Comparison of ENCODE assay signal across 26 cellular contexts in the genomic region with DNA sequence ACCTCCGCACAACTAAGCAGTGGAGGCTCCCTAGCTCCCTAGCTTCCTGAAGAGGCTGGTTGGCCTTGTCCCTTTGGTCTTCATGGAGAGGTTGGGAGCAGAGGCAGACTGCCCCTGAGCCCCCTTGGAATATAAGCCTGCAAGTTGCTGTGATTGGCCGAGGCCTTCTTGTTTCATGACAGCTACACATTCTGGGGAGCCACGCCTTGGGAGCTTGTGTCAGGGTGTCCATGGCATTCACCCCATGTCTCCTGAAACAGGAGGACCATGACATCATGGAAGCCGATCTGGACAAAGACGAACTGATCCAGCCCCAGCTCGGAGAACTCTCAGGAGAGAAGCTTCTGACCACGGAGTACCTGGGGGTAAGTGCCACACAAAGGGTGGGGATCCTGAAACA.
A peak's percentile ranks its signal among the peaks of the same experiment; 100 is the strongest.
DNase-seq lines count a peak whose midpoint lies in the region; ATAC-seq, FAIRE-seq and TF ChIP-seq lines count a peak whose summit lies in the region.
"Had no signal": no experiment of that assay in that cellular context is flagged by ENCODE, and none has a peak within 500 bp of the region (broad histone marks: within the 10 kb centered on the region; RNA-seq: fewer than 3 reads in every experiment).

No MANE protein-coding gene starts in this region.

- no peak for ATAC-seq in natural killer cell treated with Interleukin-12 subunit alpha and Interleukin-12 subunit beta and Interleukin-15 and Interleukin-18, amount 100 ng/mL, for 72 hours
- no peak for ATAC-seq in natural killer cell
- ATAC-seq: A549, GM12878, GM23338, HCT116 had no signal

- peaks cover 7% of the 10 kb centered on the region for H3K4me1 ChIP-seq in mammary epithelial cell (ENCODE audit: insufficient read depth, low read length)
- H3K4me1 ChIP-seq: A549, BE2C had no signal

- no peaks in the 10 kb centered on the region for H3K79me2 ChIP-seq in mammary epithelial cell (ENCODE audit: insufficient read depth, low read length)

- no peak overlapping the region for H3K27ac Mint-ChIP-seq in natural killer cell treated with Interleukin-12 subunit alpha and Interleukin-12 subunit beta and Interleukin-15 and Interleukin-18, amount 100 ng/mL, for 72 hours
- no peak overlapping the region for H3K27ac Mint-ChIP-seq in natural killer cell
- H3K27ac Mint-ChIP-seq in activated CD4-positive, alpha-beta T cell treated with anti-CD3 and anti-CD28 coated beads, Interleukin-2, amount 10 ng/mL, durations not matched to agents 24 days and 14 days, result no peak overlapping the region
- H3K27ac Mint-ChIP-seq: CD14-positive monocyte; CD4-positive, alpha-beta T cell; CD8-positive, alpha-beta memory T cell; GM23338 had no signal

- 100% methylated on average over 7 of the region's 7 CpGs for WGBS in mammary epithelial cell (ENCODE audit: low coverage, missing lambda C conversion rate)

- H3K4me3 ChIP-seq in mammary epithelial cell (replicated peaks in 1 of 3; ENCODE audit: insufficient read depth in 1 of 3, low read depth in 2 of 3, low read length in 3 of 3), result no peak overlapping the region
- H3K4me3 ChIP-seq: A549; BLaER1 treated with 17β-estradiol and CSF1 and Interleukin-3, amounts not matched to agents 10 nM and 100 nM; GM12878; GM23338 had no signal

- no TSS peak for BruUV-seq in mammary epithelial cell (replicated peaks; lab: Mats Ljungman, UMichigan)

- no peaks in the 10 kb centered on the region for H3K36me3 Mint-ChIP-seq in natural killer cell treated with Interleukin-12 subunit alpha and Interleukin-12 subunit beta and Interleukin-15 and Interleukin-18, amount 100 ng/mL, for 72 hours
- no peaks in the 10 kb centered on the region for H3K36me3 Mint-ChIP-seq in natural killer cell
- H3K36me3 Mint-ChIP-seq in activated CD4-positive, alpha-beta T cell treated with anti-CD3 and anti-CD28 coated beads, Interleukin-2, amount 10 ng/mL, durations not matched to agents 24 days and 14 days (ENCODE audit: low read depth), result no peaks in the 10 kb centered on the region
- H3K36me3 Mint-ChIP-seq: CD14-positive monocyte; CD8-positive, alpha-beta memory T cell had no signal

- peak; percentile 18 for DNase-seq in natural killer cell treated with Interleukin-12 subunit alpha and Interleukin-12 subunit beta and Interleukin-15 and Interleukin-18, amount 100 ng/mL, for 72 hours (ENCODE audit: low spot score)
- DNase-seq in natural killer cell, result no peak
- DNase-seq in iPS-NIHi7 (ENCODE audit: extremely low spot score), result peak; percentile 1
- DNase-seq in posterior vena cava (ENCODE audit: low spot score), result peak; percentile 40
- no peak for DNase-seq in mammary epithelial cell
- no peak for DNase-seq in RCC 7860 (ENCODE audit: low spot score)
- DNase-seq in activated CD4-positive, alpha-beta T cell treated with anti-CD3 and anti-CD28 coated beads, Interleukin-2, amount 10 ng/mL, durations not matched to agents 24 days and 14 days, result no peak
- DNase-seq: 8988T; ACHN; AML-193; BE2C; CD4-positive, alpha-beta T cell; CD8-positive, alpha-beta memory T cell; DMS 273 treated with DMSO at 0.1 percent for 48 hours; DMS79; EL; GDM1; H9 had no signal

- no peaks in the 10 kb centered on the region for H3K9me3 ChIP-seq in mammary epithelial cell (replicated peaks; ENCODE audit: insufficient read depth, low read length)
- H3K9me3 ChIP-seq: A549, BE2C had no signal

- dilution Hi-C loops in mammary epithelial cell (cut with HindIII; ENCODE audit: low sequenced_read_pairs), result loop anchor here (5.0 kb wide), 1 partner anchor 36 kb away; no protein-coding TSS in a partner anchor

- no peak overlapping the region for H3K27ac ChIP-seq in mammary epithelial cell (ENCODE audit: insufficient read depth, low read depth, low read length)
- H3K27ac ChIP-seq: A549; BLaER1 treated with 17β-estradiol and CSF1 and Interleukin-3, amounts not matched to agents 10 nM and 100 nM had no signal

- no peaks in the 10 kb centered on the region for H4K20me1 ChIP-seq in mammary epithelial cell (ENCODE audit: insufficient read depth, low read length)
- H4K20me1 ChIP-seq: BLaER1 treated with 17β-estradiol and CSF1 and Interleukin-3, amounts not matched to agents 10 nM and 100 nM had no signal

- H3K4me3 Mint-ChIP-seq in natural killer cell treated with Interleukin-12 subunit alpha and Interleukin-12 subunit beta and Interleukin-15 and Interleukin-18, amount 100 ng/mL, for 72 hours, result no peak overlapping the region
- H3K4me3 Mint-ChIP-seq in natural killer cell, result no peak overlapping the region
- H3K4me3 Mint-ChIP-seq in activated CD4-positive, alpha-beta T cell treated with anti-CD3 and anti-CD28 coated beads, Interleukin-2, amount 10 ng/mL, durations not matched to agents 24 days and 14 days, result no peak overlapping the region
- H3K4me3 Mint-ChIP-seq: CD14-positive monocyte; CD4-positive, alpha-beta T cell; CD8-positive, alpha-beta memory T cell; GM23338; H9 had no signal

- in situ Hi-C loops in mammary epithelial cell (cut with MboI; ENCODE audit: low sequenced_read_pairs in 2 of 2), result no loop called here

- H3K27me3 Mint-ChIP-seq in natural killer cell treated with Interleukin-12 subunit alpha and Interleukin-12 subunit beta and Interleukin-15 and Interleukin-18, amount 100 ng/mL, for 72 hours, result no peaks in the 10 kb centered on the region
- no peaks in the 10 kb centered on the region for H3K27me3 Mint-ChIP-seq in natural killer cell (ENCODE audit: low read depth in 2 of 2)
- no peaks in the 10 kb centered on the region for H3K27me3 Mint-ChIP-seq in activated CD4-positive, alpha-beta T cell treated with anti-CD3 and anti-CD28 coated beads, Interleukin-2, amount 10 ng/mL, durations not matched to agents 24 days and 14 days
- H3K27me3 Mint-ChIP-seq: CD4-positive, alpha-beta T cell had no signal

- TF ChIP-seq CTCF in natural killer cell (IDR thresholded peaks at IDR 0.05), result no peak
- TF ChIP-seq CTCF in mammary epithelial cell (conservative IDR thresholded peaks at IDR 0.05 in 1 of 2, IDR thresholded peaks at IDR 0.05 in 1 of 2; ENCODE audit: extremely low read depth in 1 of 2, insufficient read depth in 1 of 2, low read depth in 1 of 2, low read length in 2 of 2), result no peak

- no peak for FAIRE-seq in RCC 7860 (lab: Jason Lieb, UNC)
- FAIRE-seq: A549, D721Med, GM12878, GM19239 had no signal

- no peak overlapping the region for H3K4me2 ChIP-seq in mammary epithelial cell (ENCODE audit: insufficient read depth, low read depth, low read length)
- H3K4me2 ChIP-seq: A549; BLaER1 treated with 17β-estradiol and CSF1 and Interleukin-3, amounts not matched to agents 10 nM and 100 nM; GM23338 had no signal

- intact Hi-C loops in natural killer cell (cut with micrococcal nuclease), result no loop called here
- intact Hi-C loops in posterior vena cava (cut with DNase I), result loop anchor here in 1 of 2 donors (2.0 kb wide), 1 partner anchor 73 kb away; no protein-coding TSS in a partner anchor
- intact Hi-C loops in mammary epithelial cell (cut with micrococcal nuclease), result no loop called here
- intact Hi-C loops in activated CD4-positive, alpha-beta T cell treated with anti-CD3 and anti-CD28 coated beads, Interleukin-2, amount 10 ng/mL, durations not matched to agents 24 days and 14 days (cut with micrococcal nuclease), result no loop called here

- H3K4me1 Mint-ChIP-seq in natural killer cell treated with Interleukin-12 subunit alpha and Interleukin-12 subunit beta and Interleukin-15 and Interleukin-18, amount 100 ng/mL, for 72 hours (ENCODE audit: low read depth in 2 of 2), result no peaks in the 10 kb centered on the region
- no peaks in the 10 kb centered on the region for H3K4me1 Mint-ChIP-seq in natural killer cell
- H3K4me1 Mint-ChIP-seq in activated CD4-positive, alpha-beta T cell treated with anti-CD3 and anti-CD28 coated beads, Interleukin-2, amount 10 ng/mL, durations not matched to agents 24 days and 14 days, result no peaks in the 10 kb centered on the region
- H3K4me1 Mint-ChIP-seq: CD14-positive monocyte; CD8-positive, alpha-beta memory T cell had no signal

- no peaks in the 10 kb centered on the region for H3K27me3 ChIP-seq in mammary epithelial cell (ENCODE audit: insufficient read depth, low read length)
- H3K27me3 ChIP-seq: BE2C; BLaER1 treated with 17β-estradiol and CSF1 and Interleukin-3, amounts not matched to agents 10 nM and 100 nM had no signal

- H3K9me3 Mint-ChIP-seq in natural killer cell treated with Interleukin-12 subunit alpha and Interleukin-12 subunit beta and Interleukin-15 and Interleukin-18, amount 100 ng/mL, for 72 hours, result no peaks in the 10 kb centered on the region
- H3K9me3 Mint-ChIP-seq in natural killer cell, result no peaks in the 10 kb centered on the region
- no peaks in the 10 kb centered on the region for H3K9me3 Mint-ChIP-seq in activated CD4-positive, alpha-beta T cell treated with anti-CD3 and anti-CD28 coated beads, Interleukin-2, amount 10 ng/mL, durations not matched to agents 24 days and 14 days
- H3K9me3 Mint-ChIP-seq: CD14-positive monocyte; CD4-positive, alpha-beta T cell; CD8-positive, alpha-beta memory T cell; GM23338; H9 had no signal

- H3K36me3 ChIP-seq in mammary epithelial cell (ENCODE audit: insufficient read depth, low read length), result no peaks in the 10 kb centered on the region
- H3K36me3 ChIP-seq: BLaER1 treated with 17β-estradiol and CSF1 and Interleukin-3, amounts not matched to agents 10 nM and 100 nM had no signal

- CTCF ChIA-PET in mammary epithelial cell (lab: Charles Lee; ENCODE audit: low non-redundant PET), result no interaction called here

- H3K9ac ChIP-seq in mammary epithelial cell (ENCODE audit: insufficient read depth, low read length), result no peak overlapping the region
- H3K9ac ChIP-seq: BLaER1 treated with 17β-estradiol and CSF1 and Interleukin-3, amounts not matched to agents 10 nM and 100 nM had no signal

- H2AFZ ChIP-seq in mammary epithelial cell (ENCODE audit: low read depth, low read length), result no peak overlapping the region
- H2AFZ ChIP-seq: GM23338 had no signal

Comparison
In these comparisons a context has a peak if more than half of its experiments do, and no peak if none do; other contexts are left out.
1. DNase-seq: peak in natural killer cell treated with Interleukin-12 subunit alpha and Interleukin-12 subunit beta and Interleukin-15 and Interleukin-18, amount 100 ng/mL, for 72 hours (single experiment), iPS-NIHi7 (single experiment) and posterior vena cava (single experiment); none in natural killer cell (single experiment), mammary epithelial cell (single experiment), RCC 7860 (single experiment) and activated CD4-positive, alpha-beta T cell treated with anti-CD3 and anti-CD28 coated beads, Interleukin-2, amount 10 ng/mL, durations not matched to agents 24 days and 14 days (single experiment).